Comparison of ENCODE assay signal across 9 cellular contexts in the genomic region with DNA sequence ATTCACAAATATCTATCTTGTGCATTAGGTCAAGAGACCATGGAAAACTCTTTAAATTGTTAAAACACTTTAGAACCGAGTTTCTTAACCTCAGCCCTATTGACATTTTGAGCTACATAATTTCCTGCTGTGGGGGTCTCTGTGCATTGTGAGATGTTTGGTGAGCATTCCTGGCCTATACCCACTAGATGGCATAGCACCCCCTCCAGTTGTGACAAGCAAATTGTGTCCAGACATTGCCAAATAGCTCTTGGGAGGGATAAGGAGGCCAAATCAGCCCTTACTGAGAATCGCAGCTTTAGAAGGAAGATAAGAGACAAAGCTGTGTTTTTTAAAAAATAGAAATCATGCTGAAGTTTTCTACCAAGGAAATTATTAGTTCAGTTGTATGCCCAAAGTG.
DNase-seq lines count a peak whose midpoint lies in the region; ATAC-seq and TF ChIP-seq lines count a peak whose summit lies in the region.
"Had no signal": no experiment of that assay in that cellular context is flagged by ENCODE, and none has a peak within 500 bp of the region (broad histone marks: within the 10 kb centered on the region; RNA-seq: fewer than 3 reads in every experiment).

No MANE protein-coding gene starts in this region.

- H3K36me3 Mint-ChIP-seq in progenitor cell of endocrine pancreas (ENCODE audit: insufficient read depth): no peaks in the 10 kb centered on the region

- no peaks in the 10 kb centered on the region for H3K36me3 ChIP-seq in GM23248 (ENCODE audit: low read depth)
- H3K36me3 ChIP-seq: ovary had no signal

- H3K79me2 ChIP-seq in GM23248 (ENCODE audit: insufficient read depth): no peaks in the 10 kb centered on the region

- ATAC-seq in GM19455 (IDR thresholded peaks at IDR 0.05; ENCODE audit: unreplicated experiment) (no peak), GM21423 (IDR thresholded peaks at IDR 0.05; ENCODE audit: unreplicated experiment) (no peak), HG03565 (IDR thresholded peaks at IDR 0.05; ENCODE audit: unreplicated experiment) (no peak)

- no peak for TF ChIP-seq POLR2A in erythroblast (IDR thresholded peaks at IDR 0.05; ENCODE audit: low read length)

- no peaks in the 10 kb centered on the region for H3K9me2 ChIP-seq in GM23248 (ENCODE audit: insufficient read depth)

- peaks cover 4% of the 10 kb centered on the region for H3K9me3 ChIP-seq in GM23248 (ENCODE audit: low read depth)
- H3K9me3 ChIP-seq: ovary had no signal

- H3K4me1 Mint-ChIP-seq in progenitor cell of endocrine pancreas (ENCODE audit: low read depth): peaks cover 35% of the 10 kb centered on the region

- H3K9me3 Mint-ChIP-seq in progenitor cell of endocrine pancreas (ENCODE audit: low read depth): peaks cover 9% of the 10 kb centered on the region

- H3K27me3 Mint-ChIP-seq in progenitor cell of endocrine pancreas: peaks cover 14% of the 10 kb centered on the region

- no peaks in the 10 kb centered on the region for H3K4me1 ChIP-seq in GM23248 (ENCODE audit: insufficient read depth)

- H3F3A ChIP-seq in GM23248 (ENCODE audit: insufficient read depth): no peaks in the 10 kb centered on the region

- TF ChIP-seq CTCF in progenitor cell of endocrine pancreas (IDR thresholded peaks at IDR 0.05; ENCODE audit: unreplicated experiment): peak; percentile 60

- DNase-seq in GM23248: peak; percentile 35
- DNase-seq in NCI-H748 treated with DMSO at 0.1 percent for 48 hours (lab: John Stamatoyannopoulos, UW): peak; percentile 14
- DNase-seq in erythroblast (lab: John Stamatoyannopoulos, UW): peak; percentile 1
- no peak for DNase-seq in progenitor cell of endocrine pancreas (ENCODE audit: low spot score, unreplicated experiment)
- DNase-seq: ovary had no signal

- no peak overlapping the region for H3K4me2 ChIP-seq in GM23248 (ENCODE audit: unreplicated experiment)

- no peak overlapping the region for H3K27ac ChIP-seq in GM23248
- H3K27ac ChIP-seq: HL-60, ovary had no signal

- no peak overlapping the region for H3K4me3 Mint-ChIP-seq in progenitor cell of endocrine pancreas (ENCODE audit: low read depth)

- H3K27ac Mint-ChIP-seq in progenitor cell of endocrine pancreas: no peak overlapping the region

- H4K20me1 ChIP-seq in GM23248 (ENCODE audit: insufficient read depth): no peaks in the 10 kb centered on the region

- H3K9ac ChIP-seq in GM23248: no peak overlapping the region

- H3K4me3 ChIP-seq in GM23248: no peak overlapping the region
- H3K4me3 ChIP-seq: ovary had no signal

- in situ Hi-C loops in GM23248 (cut with MboI): no loop called here

- no peaks in the 10 kb centered on the region for H3K27me3 ChIP-seq in GM23248 (replicated peaks; ENCODE audit: insufficient read depth)
- H3K27me3 ChIP-seq: ovary had no signal

- H2AFZ ChIP-seq in GM23248: 0 out of 2 replicates have a peak overlapping the region, but pooled peaks have one; percentile 6

- 20 to 29% methylated on average over 2 of the region's 2 CpGs for WGBS in GM23248 (ENCODE audit: low coverage in 1 of 2, low lambda C conversion rate in 2 of 2, missing lambda C conversion rate in 2 of 2), 2 experiments
